ENCODE assay signal across 3 cellular contexts in genomic region chr14:35211067-35211466, GRCh38.
A peak's percentile ranks its signal among the peaks of the same experiment; 100 is the strongest.
TF ChIP-seq lines count a peak whose summit lies in the region.

No MANE protein-coding gene starts in this region.

TF ChIP-seq in HepG2, 621 proteins besides CTCF, POLR2A, EP300 and RAD21:
- TF ChIP-seq MAFF (IDR thresholded peaks at IDR 0.05; ENCODE audit: low read depth, low read length) (peak; percentile 64), PHF8 (CRISPR knock-in tag; IDR thresholded peaks at IDR 0.05) (no peak), ZNF205 (CRISPR knock-in tag; IDR thresholded peaks at IDR 0.05) (peak; percentile 29; the same call in 1 of the 2 replicates), MAFK (conservative IDR thresholded peaks at IDR 0.05 in 1 of 2, IDR thresholded peaks at IDR 0.05 in 1 of 2; ENCODE audit: low read length in 2 of 2) (peak; percentile 77 to 78)

TF ChIP-seq in A549, 52 proteins besides CTCF, POLR2A, EP300 and RAD21:
- TF ChIP-seq RCOR1 (IDR thresholded peaks at IDR 0.05; ENCODE audit: low read depth, low read length) (no peak), MAFK (IDR thresholded peaks at IDR 0.05; ENCODE audit: partially characterized antibody) (peak; percentile 54), HEYL (CRISPR knock-in tag; IDR thresholded peaks at IDR 0.05) (no peak)
TF ChIP-seq in A549: peak in this region for 1.

TF ChIP-seq in K562, 482 proteins besides CTCF, POLR2A, EP300 and RAD21:
- no peak for TF ChIP-seq ARID4B (CRISPR knock-in tag; IDR thresholded peaks at IDR 0.05)
- no peak for TF ChIP-seq NFE2L1 (tag; IDR thresholded peaks at IDR 0.05; ENCODE audit: borderline replicate concordance, low read depth)
- no peak for TF ChIP-seq ZNF318 (IDR thresholded peaks at IDR 0.05; ENCODE audit: borderline replicate concordance in 1 of 2, low read depth in 1 of 2)
- TF ChIP-seq ZNF668 (CRISPR knock-in tag; IDR thresholded peaks at IDR 0.05): no peak
- TF ChIP-seq ZNF316 (IDR thresholded peaks at IDR 0.05): peak; percentile 55; the same call in 1 of the 2 replicates
- TF ChIP-seq ZNF551 (CRISPR knock-in tag; IDR thresholded peaks at IDR 0.05): no peak
- no peak for TF ChIP-seq ZC3H11A (IDR thresholded peaks at IDR 0.05; ENCODE audit: low read depth, low read length)
- TF ChIP-seq C11orf30 (IDR thresholded peaks at IDR 0.05; ENCODE audit: low read depth): peak; percentile 26; the same call in 1 of the 2 replicates
- TF ChIP-seq ZFP30 (CRISPR knock-in tag; IDR thresholded peaks at IDR 0.05; ENCODE audit: borderline replicate concordance): no peak
- TF ChIP-seq NBN (IDR thresholded peaks at IDR 0.05; ENCODE audit: low read depth): no peak
